Comparison of ENCODE assay signal across 16 cellular contexts in genomic region chr10:113001599-113002448, GRCh38. TPM values are rescaled to one million over a fixed set of nuclear protein-coding genes. Genes with fewer than 3 reads are reported as not detected.
DNase-seq lines count a peak whose midpoint lies in the region; ATAC-seq and TF ChIP-seq lines count a peak whose summit lies in the region.
"Had no signal": no experiment of that assay in that cellular context is flagged by ENCODE, and none has a peak within 500 bp of the region (broad histone marks: within the 10 kb centered on the region; RNA-seq: fewer than 3 reads in every experiment).

No MANE protein-coding gene starts in this region.

- intact Hi-C loops in MCF 10A (cut with micrococcal nuclease), result loop anchor here (5.0 kb wide), 1 partner anchor 70 kb away; no protein-coding TSS in a partner anchor
- intact Hi-C loops in thyroid gland (cut with DNase I), result no loop called here

- peak overlapping the region; percentile 63 for H3K4me3 Mint-ChIP-seq in MCF 10A (ENCODE audit: unreplicated experiment)
- H3K4me3 Mint-ChIP-seq: central memory CD8-positive, alpha-beta T cell had no signal

- H3K27me3 ChIP-seq in muscle layer of colon (ENCODE audit: control insufficient read depth in 1 of 2, insufficient read depth in 2 of 2, low read length in 2 of 2) (no peaks in the 10 kb centered on the region), thyroid gland (no peaks in the 10 kb centered on the region)
- H3K27me3 ChIP-seq: right atrium auricular region had no signal

- ATAC-seq in HG02981 (IDR thresholded peaks at IDR 0.05; ENCODE audit: unreplicated experiment), result no peak
- ATAC-seq: activated CD4-positive, CD25-positive, alpha-beta regulatory T cell treated with anti-CD3 and anti-CD28 coated beads, Interleukin-2, amount 50 U/mL, for 24 hours had no signal

- CTCF ChIA-PET in MCF 10A (lab: Yijun Ruan, JAX), result interaction anchor here (0.6 to 0.8 kb wide), 6 partner anchors 10 to 280 kb away, joined by 3 read pairs; no protein-coding TSS in a partner anchor

- peak; percentile 13 for DNase-seq in HCEC 1CT
- no peak for DNase-seq in MCF 10A (ENCODE audit: unreplicated experiment)
- no peak for DNase-seq in thyroid gland
- DNase-seq in GOT3 (lab: John Stamatoyannopoulos, UW), result no peak
- DNase-seq in T-helper 1 cell, result no peak
- no peak for DNase-seq in stimulated activated CD4-positive, alpha-beta T cell treated with anti-CD3 and anti-CD28 coated beads, Interleukin-2, amount 100 ng/mL, for 24 hours
- DNase-seq: NCI-H2227 treated with DMSO at 0.1 percent for 48 hours; NCI-H82; stimulated activated naive CD4-positive, alpha-beta T cell treated with Interleukin-2 at 50 U/mL for 16 hours; T-helper 9 cell had no signal

- peaks cover 85% of the 10 kb centered on the region for H3K4me1 ChIP-seq in muscle layer of colon (ENCODE audit: insufficient read depth, low read length)
- peaks cover 22 to 30% of the 10 kb centered on the region in 2 donors for H3K4me1 ChIP-seq in thyroid gland

- no peak for TF ChIP-seq CTCF in MCF 10A (IDR thresholded peaks at IDR 0.05; ENCODE audit: unreplicated experiment)
- TF ChIP-seq CTCF in thyroid gland (IDR thresholded peaks at IDR 0.05), result no peak

- no peaks in the 10 kb centered on the region for H3K9me3 Mint-ChIP-seq in MCF 10A (ENCODE audit: unreplicated experiment)
- H3K9me3 Mint-ChIP-seq: central memory CD8-positive, alpha-beta T cell had no signal

- peaks cover 34% of the 10 kb centered on the region for H3K4me1 Mint-ChIP-seq in MCF 10A (ENCODE audit: insufficient read depth, unreplicated experiment)

- H3K27ac ChIP-seq in muscle layer of colon (ENCODE audit: low read depth, low read length) (peak overlapping the region; percentile 66), thyroid gland (peak overlapping the region in 2 of 3 donors; percentile 43 to 69)
- H3K27ac ChIP-seq: SK-N-MC had no signal

- H3K4me3 ChIP-seq in muscle layer of colon (ENCODE audit: low read depth in 1 of 2, low read length in 2 of 2) (peak overlapping the region in 1 of 2 donors; percentile 26), thyroid gland (replicated peaks in 1 of 3) (no peak overlapping the region)
- H3K4me3 ChIP-seq: right atrium auricular region, SK-N-MC had no signal

- 84 to 85% methylated on average over 8 of the region's 8 CpGs for WGBS in thyroid gland, 2 donors

- no peaks in the 10 kb centered on the region for H3K27me3 Mint-ChIP-seq in MCF 10A (ENCODE audit: insufficient read depth, unreplicated experiment)

- BruUV-seq in MCF 10A (replicated peaks; lab: Mats Ljungman, UMichigan), result no TSS peak

- POLR2A ChIA-PET in MCF 10A (lab: Yijun Ruan, JAX), result interaction anchor here (1.0 to 2.2 kb wide), 3 partner anchors 10 to 56 kb away, joined by 3 to 9 read pairs (median 5); no protein-coding TSS in a partner anchor

- H3K9ac ChIP-seq in muscle layer of colon (ENCODE audit: low read length), result no peak overlapping the region

- H3K9me3 ChIP-seq in muscle layer of colon (ENCODE audit: low read length), result no peaks in the 10 kb centered on the region
- H3K9me3 ChIP-seq in thyroid gland, result no peaks in the 10 kb centered on the region
- H3K9me3 ChIP-seq: right atrium auricular region had no signal

- peak overlapping the region; percentile 88 for H3K27ac Mint-ChIP-seq in MCF 10A (ENCODE audit: low read depth, unreplicated experiment)

- H3K36me3 ChIP-seq in muscle layer of colon (ENCODE audit: insufficient read depth, low read length) (no peaks in the 10 kb centered on the region), thyroid gland (no peaks in the 10 kb centered on the region)
- H3K36me3 ChIP-seq: right atrium auricular region had no signal

- no peak for TF ChIP-seq POLR2A in thyroid gland (IDR thresholded peaks at IDR 0.05)

- H3K36me3 Mint-ChIP-seq in MCF 10A (ENCODE audit: insufficient read depth, unreplicated experiment), result peaks cover 33% of the 10 kb centered on the region

RNA-seq across cellular contexts. Expression of gene TCF7L2, which starts 51.8 kb away (rescaled TPM):
- 25.2 and 25.7 TPM in 2 replicates for total RNA-seq in MCF 10A (2022)
- 10 to 100 TPM; 16.2 to 67.1 (median 25.3) TPM for total RNA-seq in thyroid gland
